In the genomic region with DNA sequence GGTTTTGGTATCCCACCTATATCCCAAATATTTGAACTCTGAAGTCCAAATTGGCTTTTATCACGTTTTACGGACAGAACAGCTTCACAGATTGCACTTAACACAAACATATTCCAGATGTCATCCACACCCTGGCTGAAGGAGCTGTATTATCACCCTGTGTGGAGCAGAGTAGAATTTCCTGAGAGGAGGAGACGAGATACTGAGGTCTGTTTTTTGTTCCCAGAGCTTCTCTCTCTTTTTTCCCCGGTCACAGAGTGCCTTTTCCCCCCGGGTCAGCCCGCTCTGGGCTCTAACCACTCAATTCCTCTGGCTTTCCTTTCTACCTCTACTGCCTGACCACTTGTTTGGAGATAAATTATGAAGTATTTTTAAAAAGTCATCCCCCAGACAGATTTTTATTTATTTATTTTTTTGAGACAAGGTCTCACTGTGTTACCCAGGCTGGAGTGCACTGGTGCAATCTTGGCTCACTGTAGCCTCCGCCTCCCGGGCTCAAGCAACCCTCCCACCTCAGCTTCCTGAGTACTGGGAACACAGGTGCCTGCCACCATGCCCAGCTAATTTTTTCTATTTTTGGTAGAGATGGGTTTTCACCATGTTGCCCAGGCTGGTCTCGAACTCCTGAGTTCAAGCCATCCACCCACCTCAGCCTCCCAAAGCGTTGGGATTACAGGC, we compare ENCODE assay signal across 22 cellular contexts. TPM values are rescaled to one million over a fixed set of nuclear protein-coding genes. Genes with fewer than 3 reads are reported as not detected.
DNase-seq lines count a peak whose midpoint lies in the region; ATAC-seq and TF ChIP-seq lines count a peak whose summit lies in the region.
"Had no signal": no experiment of that assay in that cellular context is flagged by ENCODE, and none has a peak within 500 bp of the region (broad histone marks: within the 10 kb centered on the region; RNA-seq: fewer than 3 reads in every experiment).

No MANE protein-coding gene starts in this region.

- intact Hi-C loops in left ventricle myocardium inferior (cut with micrococcal nuclease): loop anchor here (10.0 kb wide), 1 partner anchor 247 kb away; no protein-coding TSS in a partner anchor
- intact Hi-C loops in sciatic nerve (cut with DNase I): no loop called here

- peak overlapping the region; percentile 52 for H2BK120ac ChIP-seq in mesenchymal stem cell (ENCODE audit: low read depth, low read length)

- H3K18ac ChIP-seq in mesenchymal stem cell (ENCODE audit: low read depth in 1 of 2, low read length in 2 of 2): peak overlapping the region; percentile 44 to 77

- no peak overlapping the region for H3K14ac ChIP-seq in mesenchymal stem cell (ENCODE audit: low read length in 2 of 2)

- H3K36me3 ChIP-seq in cardiac muscle cell: no peaks in the 10 kb centered on the region
- H3K36me3 ChIP-seq in left ventricle myocardium inferior: no peaks in the 10 kb centered on the region
- H3K36me3 ChIP-seq in brain microvascular endothelial cell (replicated peaks): no peaks in the 10 kb centered on the region
- no peaks in the 10 kb centered on the region for H3K36me3 ChIP-seq in mesenchymal stem cell (ENCODE audit: control insufficient read depth in 1 of 2, insufficient read depth in 2 of 2, low read depth in 1 of 2, low read length in 2 of 2)
- H3K36me3 ChIP-seq: ovary, tibial artery had no signal

- H3K23ac ChIP-seq in mesenchymal stem cell (ENCODE audit: low read length in 2 of 2): no peak overlapping the region

- H2BK15ac ChIP-seq in mesenchymal stem cell (ENCODE audit: low read depth, poor library complexity, severe bottlenecking): no peak overlapping the region

- H2BK5ac ChIP-seq in mesenchymal stem cell (ENCODE audit: low read depth, low read length, poor library complexity, severe bottlenecking): no peak overlapping the region

- peak overlapping the region; percentile 50 for H3K9ac ChIP-seq in mesenchymal stem cell (ENCODE audit: low read length)
- H3K9ac ChIP-seq: KMS-11 had no signal

- in situ Hi-C loops in brain microvascular endothelial cell (cut with HindIII; ENCODE audit: low pct_ligation_motif_present, low sequenced_read_pairs): no loop called here

- H2AFZ ChIP-seq in mesenchymal stem cell (ENCODE audit: low read depth, low read length): no peak overlapping the region

- DNase-seq in cardiac muscle cell (ENCODE audit: low read depth in 1 of 2, low spot score in 1 of 2): peak; percentile 56 to 88
- no peak for DNase-seq in left ventricle myocardium inferior
- DNase-seq in brain microvascular endothelial cell: no peak
- peak; percentile 72 for DNase-seq in mesenchymal stem cell
- DNase-seq in sciatic nerve (ENCODE audit: low spot score): no peak
- DNase-seq in NCI-H2196 (lab: John Stamatoyannopoulos, UW; ENCODE audit: unreplicated experiment): no peak
- DNase-seq: activated CD4-positive, CD25-positive, alpha-beta regulatory T cell; activated gamma-delta T cell; anterior cingulate cortex; CD4-positive, alpha-beta memory T cell; NCI-H1105 treated with DMSO at 0.1 percent for 48 hours; NCI-H2171 treated with DMSO at 0.1 percent for 48 hours; NCI-H82; small intestine; T-helper 17 cell; tibial artery had no signal

- ATAC-seq in HG02938 (IDR thresholded peaks at IDR 0.05; ENCODE audit: unreplicated experiment): no peak
- no peak for ATAC-seq in GM19351 (IDR thresholded peaks at IDR 0.05; ENCODE audit: unreplicated experiment)
- ATAC-seq in sciatic nerve: no peak
- ATAC-seq: A549, T-helper 17 cell had no signal

- H3K9me3 ChIP-seq in cardiac muscle cell (ENCODE audit: low read depth) (no peaks in the 10 kb centered on the region), left ventricle myocardium inferior (replicated peaks) (peaks cover 4% of the 10 kb centered on the region), mesenchymal stem cell (ENCODE audit: control insufficient read depth, low read length) (no peaks in the 10 kb centered on the region)
- H3K9me3 ChIP-seq: ovary, tibial artery had no signal

- H4K91ac ChIP-seq in mesenchymal stem cell (ENCODE audit: low read length): peak overlapping the region; percentile 68

- H2AK5ac ChIP-seq in mesenchymal stem cell (ENCODE audit: low read length, severe bottlenecking): no peak overlapping the region

- H3K27me3 ChIP-seq in cardiac muscle cell (no peaks in the 10 kb centered on the region), left ventricle myocardium inferior (ENCODE audit: low read depth) (no peaks in the 10 kb centered on the region), brain microvascular endothelial cell (replicated peaks) (no peaks in the 10 kb centered on the region), mesenchymal stem cell (ENCODE audit: control insufficient read depth in 1 of 2, insufficient read depth in 1 of 2, low read length in 2 of 2) (no peaks in the 10 kb centered on the region)
- H3K27me3 ChIP-seq: ovary had no signal

- no peak overlapping the region for H3K4me2 ChIP-seq in mesenchymal stem cell (ENCODE audit: low read length, poor library complexity, severe bottlenecking)
- H3K4me2 ChIP-seq: A549, KMS-11 had no signal

- H3K4me3 ChIP-seq in cardiac muscle cell (no peak overlapping the region), left ventricle myocardium inferior (no peak overlapping the region), brain microvascular endothelial cell (ENCODE audit: low read depth, low read length) (no peak overlapping the region), mesenchymal stem cell (ENCODE audit: insufficient read depth in 1 of 2, low read depth in 1 of 2, low read length in 2 of 2) (peak overlapping the region in 1 of 2 experiments; percentile 2)
- H3K4me3 ChIP-seq: A549, ovary, tibial artery had no signal

- H3K4ac ChIP-seq in mesenchymal stem cell (ENCODE audit: low read depth in 1 of 2, low read length in 2 of 2): peak overlapping the region in 1 of 2 experiments; percentile 78

- 17% methylated on average over 3 of the region's 10 CpGs for WGBS in mesenchymal stem cell

- H3K27ac ChIP-seq in cardiac muscle cell: peak overlapping the region; percentile 66
- H3K27ac ChIP-seq in left ventricle myocardium inferior (replicated peaks): no peak overlapping the region
- H3K27ac ChIP-seq in brain microvascular endothelial cell: peak overlapping the region; percentile 61
- H3K27ac ChIP-seq in mesenchymal stem cell (ENCODE audit: low read length, poor library complexity, severe bottlenecking): no peak overlapping the region
- H3K27ac ChIP-seq: A549, epithelial cell of prostate, KMS-11, ovary, tibial artery had no signal

- H2BK12ac ChIP-seq in mesenchymal stem cell (ENCODE audit: low read length in 2 of 2): no peak overlapping the region

- H3K4me1 ChIP-seq in cardiac muscle cell (ENCODE audit: low read depth): peaks cover 21% of the 10 kb centered on the region
- peaks cover 16% of the 10 kb centered on the region for H3K4me1 ChIP-seq in left ventricle myocardium inferior
- peaks cover 5% of the 10 kb centered on the region for H3K4me1 ChIP-seq in mesenchymal stem cell (ENCODE audit: control insufficient read depth, insufficient read depth, low read depth, low read length)
- H3K4me1 ChIP-seq: tibial artery had no signal

- no peaks in the 10 kb centered on the region for H3K79me1 ChIP-seq in mesenchymal stem cell (replicated peaks; ENCODE audit: low read length, poor library complexity, severe bottlenecking)

- TF ChIP-seq CTCF in cardiac muscle cell (IDR thresholded peaks at IDR 0.05; ENCODE audit: low read depth, low read length): no peak
- no peak for TF ChIP-seq CTCF in left ventricle myocardium inferior (IDR thresholded peaks at IDR 0.05; ENCODE audit: borderline replicate concordance)
- TF ChIP-seq CTCF in brain microvascular endothelial cell (IDR thresholded peaks at IDR 0.05; ENCODE audit: low read depth, low read length, missing control alignments): no peak

- H4K8ac ChIP-seq in mesenchymal stem cell (ENCODE audit: low read length): peak overlapping the region; percentile 49

RNA-seq across cellular contexts. Expression of gene DNAH2, which starts 30.7 kb away (rescaled TPM):
- total RNA-seq in cardiac muscle cell (0.88 and 3.0 TPM in 2 replicates), left ventricle myocardium inferior (0.33 TPM), sciatic nerve (0.31 TPM)
- polyA plus RNA-seq in cardiac muscle cell: 0.42 and 0.77 TPM in 2 replicates
- 0.06 TPM for polyA plus RNA-seq in mesenchymal stem cell (2013, experiment 1 of 2)
- polyA plus RNA-seq in mesenchymal stem cell (2013, experiment 2 of 2): 0.01 TPM
- total RNA-seq: CD4-positive, alpha-beta memory T cell had no signal
- polyA plus RNA-seq: CD4-positive, alpha-beta memory T cell had no signal

RNA-seq across cellular contexts. Expression of gene EFNB3, which starts 43.2 kb away (rescaled TPM):
- total RNA-seq in cardiac muscle cell (60.2 and 70.3 TPM in 2 replicates), left ventricle myocardium inferior (not detected), sciatic nerve (0.53 TPM)
- 72.0 and 86.9 TPM in 2 replicates for polyA plus RNA-seq in cardiac muscle cell
- polyA plus RNA-seq in mesenchymal stem cell (2013, experiment 1 of 2): 5.9 TPM
- 5.2 TPM for polyA plus RNA-seq in mesenchymal stem cell (2013, experiment 2 of 2)
- total RNA-seq: T-helper 17 cell had no signal
- polyA plus RNA-seq: CD4-positive, alpha-beta memory T cell had no signal

RNA-seq across cellular contexts. Expression of gene WRAP53, which starts 60.0 kb away (rescaled TPM):
- total RNA-seq in cardiac muscle cell (11.5 and 12.0 TPM in 2 replicates), left ventricle myocardium inferior (4.7 TPM), sciatic nerve (5.7 TPM)
- polyA plus RNA-seq in cardiac muscle cell: 17.2 and 23.0 TPM in 2 replicates
- 5.0 TPM for polyA plus RNA-seq in mesenchymal stem cell (2013, experiment 1 of 2)
- polyA plus RNA-seq in mesenchymal stem cell (2013, experiment 2 of 2): 4.3 TPM

Comparison
In these comparisons a context has a peak if more than half of its experiments do, and no peak if none do; other contexts are left out.
1. DNase-seq: peak in cardiac muscle cell (2 of 2) and mesenchymal stem cell (single experiment); none in left ventricle myocardium inferior (single experiment), brain microvascular endothelial cell (single experiment), sciatic nerve (single experiment) and NCI-H2196 (single experiment).
2. H3K27ac ChIP-seq: peak in cardiac muscle cell (single experiment) and brain microvascular endothelial cell (single experiment); none in left ventricle myocardium inferior (single experiment) and mesenchymal stem cell (single experiment).
3. RNA of gene EFNB3, which starts 43.2 kb away (total RNA-seq): 60.2 to 70.3 TPM in cardiac muscle cell; 0.53 TPM in sciatic nerve (single experiment) and not detected in left ventricle myocardium inferior (single experiment); every median in the first group is over 10 times any median in the second.